11 cellular contexts compared by ENCODE assay signal in genomic region chr15:50128266-50128665, GRCh38. TPM values are rescaled to one million over a fixed set of nuclear protein-coding genes. Genes with fewer than 3 reads are reported as not detected.
A peak's percentile ranks its signal among the peaks of the same experiment; 100 is the strongest.
DNase-seq lines count a peak whose midpoint lies in the region; ATAC-seq and TF ChIP-seq lines count a peak whose summit lies in the region.
"Had no signal": no experiment of that assay in that cellular context is flagged by ENCODE, and none has a peak within 500 bp of the region (broad histone marks: within the 10 kb centered on the region; RNA-seq: fewer than 3 reads in every experiment).

No MANE protein-coding gene starts in this region.

- TF ChIP-seq EP300 in sigmoid colon (IDR thresholded peaks at IDR 0.05), result no peak

- H3K4me1 Mint-ChIP-seq in type B pancreatic cell (ENCODE audit: unreplicated experiment), result no peaks in the 10 kb centered on the region
- peaks cover 11% of the 10 kb centered on the region for H3K4me1 Mint-ChIP-seq in activated CD8-positive, alpha-beta T cell treated with anti-CD3 and anti-CD28 coated beads for 36 hours (ENCODE audit: low read depth)
- H3K4me1 Mint-ChIP-seq: naive B cell had no signal

- peaks cover 0 to 3% (median 0%) of the 10 kb centered on the region in 7 donors for H3K27me3 ChIP-seq in heart right ventricle
- H3K27me3 ChIP-seq in sigmoid colon, result no peaks in the 10 kb centered on the region

- POLR2A ChIA-PET in activated CD8-positive, alpha-beta T cell treated with anti-CD3 and anti-CD28 coated beads for 36 hours (lab: Charles Lee), result interaction anchor here (1.4 kb wide), 1 partner anchor 9 kb away, joined by 3 read pairs; the partner anchor contains the start of gene ATP8B4

- ATAC-seq in heart right ventricle, result peak in 5 of 8 donors; percentile 34 to 64 (median 53)
- ATAC-seq in activated CD8-positive, alpha-beta T cell treated with anti-CD3 and anti-CD28 coated beads for 36 hours, result no peak

- peak in 2 of 9 donors; percentile 16 to 41 for TF ChIP-seq CTCF in heart right ventricle (IDR thresholded peaks at IDR 0.05)
- TF ChIP-seq CTCF in sigmoid colon (IDR thresholded peaks at IDR 0.05), result no peak
- TF ChIP-seq CTCF in type B pancreatic cell (conservative IDR thresholded peaks at IDR 0.05), result no peak
- no peak for TF ChIP-seq CTCF in activated CD8-positive, alpha-beta T cell treated with anti-CD3 and anti-CD28 coated beads for 36 hours (IDR thresholded peaks at IDR 0.05)

- H3K27ac ChIP-seq in heart right ventricle, result no peak overlapping the region
- no peak overlapping the region for H3K27ac ChIP-seq in sigmoid colon

- no peaks in the 10 kb centered on the region for H3K36me3 Mint-ChIP-seq in type B pancreatic cell
- peaks cover 12% of the 10 kb centered on the region for H3K36me3 Mint-ChIP-seq in activated CD8-positive, alpha-beta T cell treated with anti-CD3 and anti-CD28 coated beads for 36 hours (ENCODE audit: low read depth)
- H3K36me3 Mint-ChIP-seq: naive B cell had no signal

- TF ChIP-seq POLR2A in sigmoid colon (IDR thresholded peaks at IDR 0.05), result no peak

- peaks cover 10% of the 10 kb centered on the region for H3K9me3 Mint-ChIP-seq in type B pancreatic cell
- peaks cover 9% of the 10 kb centered on the region for H3K9me3 Mint-ChIP-seq in activated CD8-positive, alpha-beta T cell treated with anti-CD3 and anti-CD28 coated beads for 36 hours

- no peak overlapping the region for H3K4me3 Mint-ChIP-seq in type B pancreatic cell
- H3K4me3 Mint-ChIP-seq in activated CD8-positive, alpha-beta T cell treated with anti-CD3 and anti-CD28 coated beads for 36 hours, result no peak overlapping the region
- H3K4me3 Mint-ChIP-seq: naive B cell had no signal

- intact Hi-C loops in heart right ventricle (cut with DNase I), result no loop called here
- intact Hi-C loops in sigmoid colon (cut with DNase I), result no loop called here
- intact Hi-C loops in activated CD8-positive, alpha-beta T cell treated with anti-CD3 and anti-CD28 coated beads for 36 hours (cut with micrococcal nuclease), result no loop called here

- no peak overlapping the region for H3K27ac Mint-ChIP-seq in type B pancreatic cell
- H3K27ac Mint-ChIP-seq in activated CD8-positive, alpha-beta T cell treated with anti-CD3 and anti-CD28 coated beads for 36 hours, result no peak overlapping the region

- CTCF ChIA-PET in activated CD8-positive, alpha-beta T cell treated with anti-CD3 and anti-CD28 coated beads for 36 hours (lab: Charles Lee), result interaction anchor here (0.9 to 1.1 kb wide), 5 partner anchors 9 to 66 kb away, joined by 3 to 6 read pairs (median 4); no protein-coding TSS in a partner anchor

- DNase-seq in DMS53 (lab: John Stamatoyannopoulos, UW) (peak; percentile 41), DMS53 treated with DMSO at 0.1 percent for 48 hours (lab: John Stamatoyannopoulos, UW; ENCODE audit: unreplicated experiment) (no peak), T1000 (lab: John Stamatoyannopoulos, UW) (peak; percentile 8), heart right ventricle (peak; percentile 32 to 69), sigmoid colon (peak; percentile 85), type B pancreatic cell (ENCODE audit: extremely low spot score, unreplicated experiment) (no peak)
- no peak for DNase-seq in activated CD8-positive, alpha-beta T cell treated with anti-CD3 and anti-CD28 coated beads for 36 hours
- DNase-seq in activated effector memory CD4-positive, alpha-beta T cell treated with anti-CD3 and anti-CD28 coated beads, Interleukin-2, amount 50 U/mL, for 16 hours, result no peak
- DNase-seq: 8988T, naive B cell, NCI-H226 had no signal

- peaks cover 0 to 16% (median 0%) of the 10 kb centered on the region in 11 donors for H3K9me3 ChIP-seq in heart right ventricle
- H3K9me3 ChIP-seq in sigmoid colon, result peaks cover 0 to 6% (median 0%) of the 10 kb centered on the region in 4 donors

- H3K36me3 ChIP-seq in heart right ventricle (no peaks in the 10 kb centered on the region), sigmoid colon (no peaks in the 10 kb centered on the region)

- H3K4me3 ChIP-seq in heart right ventricle (no peak overlapping the region), sigmoid colon (no peak overlapping the region)

- H3K27me3 Mint-ChIP-seq in type B pancreatic cell, result no peaks in the 10 kb centered on the region
- peaks cover 2% of the 10 kb centered on the region for H3K27me3 Mint-ChIP-seq in activated CD8-positive, alpha-beta T cell treated with anti-CD3 and anti-CD28 coated beads for 36 hours
- H3K27me3 Mint-ChIP-seq: naive B cell had no signal

- H3K4me1 ChIP-seq in heart right ventricle (peaks cover 0 to 11% (median 0%) of the 10 kb centered on the region in 9 donors), sigmoid colon (no peaks in the 10 kb centered on the region)

RNA-seq across cellular contexts. Expression of gene ATP8B4, which starts 9.2 kb away (rescaled TPM):
- 1 to 10 TPM; 1.1 to 5.3 (median 2.2) TPM for total RNA-seq in heart right ventricle
- polyA plus RNA-seq in heart right ventricle, result 1 to 10 TPM in 1 of 2 donors, under 1 TPM in 1; 0.39 to 1.5 TPM
- total RNA-seq in sigmoid colon, result 10 to 100 TPM in 1 of 4 donors, 1 to 10 TPM in 3; 4.9 to 11.1 (median 7.4) TPM
- 1 to 10 TPM; 1.2 to 1.8 (median 1.7) TPM for polyA plus RNA-seq in sigmoid colon
- 2.2 and 10.3 TPM in 2 replicates for total RNA-seq in type B pancreatic cell (ENCODE audit: low replicate concordance)
- total RNA-seq in activated CD8-positive, alpha-beta T cell treated with anti-CD3 and anti-CD28 coated beads for 36 hours, result 1 to 10 TPM; 4.6 to 5.8 TPM

RNA-seq across cellular contexts. Expression of gene SLC27A2, which starts 53.7 kb away (rescaled TPM):
- total RNA-seq in heart right ventricle (under 1 TPM in 1 of 10 donors, not detected in 9; 0.32 TPM), sigmoid colon (under 1 TPM in 2 of 4 donors, not detected in 2; 0.33 to 0.36 TPM), type B pancreatic cell (ENCODE audit: low replicate concordance) (5.9 and 12.0 TPM in 2 replicates)
- polyA plus RNA-seq in heart right ventricle (not detected), sigmoid colon (10 to 100 TPM in 1 of 3 donors, 1 to 10 TPM in 2; 4.6 to 16.6 (median 5.4) TPM)
- total RNA-seq in activated CD8-positive, alpha-beta T cell treated with anti-CD3 and anti-CD28 coated beads for 36 hours, result 1 to 10 TPM; 9.8 to 9.9 TPM

Comparison
In these comparisons a context has a peak if more than half of its experiments do, and no peak if none do; other contexts are left out.
1. DNase-seq: peak in DMS53 (single experiment), T1000 (single experiment), heart right ventricle (2 of 2) and sigmoid colon (single experiment); none in DMS53 treated with DMSO at 0.1 percent for 48 hours (single experiment), type B pancreatic cell (single experiment), activated CD8-positive, alpha-beta T cell treated with anti-CD3 and anti-CD28 coated beads for 36 hours (single experiment) and activated effector memory CD4-positive, alpha-beta T cell treated with anti-CD3 and anti-CD28 coated beads, Interleukin-2, amount 50 U/mL, for 16 hours (single experiment).